In genomic region chr3:194296448-194296831, GRCh38 we compare ENCODE assay signal across 8 cellular contexts. TPM values are rescaled to one million over a fixed set of nuclear protein-coding genes. Genes with fewer than 3 reads are reported as not detected.
DNase-seq lines count a peak whose midpoint lies in the region; ATAC-seq, FAIRE-seq and TF ChIP-seq lines count a peak whose summit lies in the region.

No MANE protein-coding gene starts in this region.

- H3K36me3 ChIP-seq in bronchial epithelial cell (ENCODE audit: control insufficient read depth, insufficient read depth, low read length): no peaks in the 10 kb centered on the region
- H3K36me3 ChIP-seq in subcutaneous abdominal adipose tissue (ENCODE audit: control insufficient read depth in 5 of 5, insufficient read depth in 5 of 5, low read length in 5 of 5): no peaks in the 10 kb centered on the region

- peak; percentile 77 for DNase-seq in HS-27A (ENCODE audit: low read depth)
- peak; percentile 93 for DNase-seq in bronchial epithelial cell (ENCODE audit: low read depth)
- peak; percentile 97 for DNase-seq in kidney glomerular epithelial cell (lab: John Stamatoyannopoulos, UW)
- no peak for DNase-seq in middle frontal gyrus (ENCODE audit: extremely low spot score, low spot score)
- no peak for DNase-seq in activated gamma-delta T cell (lab: John Stamatoyannopoulos, UW)

- no peak for FAIRE-seq in bronchial epithelial cell (lab: Jason Lieb, UNC)

- no peaks in the 10 kb centered on the region for H3K9me3 ChIP-seq in subcutaneous abdominal adipose tissue (ENCODE audit: control insufficient read depth in 5 of 5, low read length in 5 of 5)

- no peak for ATAC-seq in HG02885 (IDR thresholded peaks at IDR 0.05; ENCODE audit: poor library complexity, unreplicated experiment)
- ATAC-seq in GM21723 (IDR thresholded peaks at IDR 0.05; ENCODE audit: unreplicated experiment): no peak

- H3K27ac ChIP-seq in subcutaneous abdominal adipose tissue (ENCODE audit: low read depth, low read length): peak overlapping the region; percentile 46

- TF ChIP-seq CTCF in bronchial epithelial cell (IDR thresholded peaks at IDR 0.05; ENCODE audit: insufficient read depth, low read length, severe bottlenecking): no peak

- H3K4me3 ChIP-seq in bronchial epithelial cell (ENCODE audit: low read depth, low read length) (peak overlapping the region; percentile 31), subcutaneous abdominal adipose tissue (ENCODE audit: low read depth in 1 of 5, low read length in 5 of 5) (peak overlapping the region in 1 of 5 donors; percentile 34)

- H3K4me1 ChIP-seq in subcutaneous abdominal adipose tissue (ENCODE audit: control insufficient read depth in 5 of 5, insufficient read depth in 5 of 5, low read length in 5 of 5): peaks cover 0 to 39% (median 25%) of the 10 kb centered on the region in 5 donors

- peak overlapping the region in 2 of 5 donors; percentile 28 to 50 for H3K9ac ChIP-seq in subcutaneous abdominal adipose tissue (ENCODE audit: low read length in 5 of 5)

- no peaks in the 10 kb centered on the region for H3K27me3 ChIP-seq in bronchial epithelial cell (ENCODE audit: control insufficient read depth, insufficient read depth, low read length)
- no peaks in the 10 kb centered on the region for H3K27me3 ChIP-seq in subcutaneous abdominal adipose tissue (ENCODE audit: control insufficient read depth in 5 of 5, insufficient read depth in 4 of 5, low read length in 5 of 5)

RNA-seq across cellular contexts. Expression of gene CPN2, which starts 54.7 kb away (rescaled TPM):
- not detected in 2 replicates for total RNA-seq in bronchial epithelial cell

Comparison
In these comparisons a context has a peak if more than half of its experiments do, and no peak if none do; other contexts are left out.
1. DNase-seq: peak in HS-27A (single experiment), bronchial epithelial cell (single experiment) and kidney glomerular epithelial cell (single experiment); none in middle frontal gyrus (single experiment) and activated gamma-delta T cell (single experiment).